8 cellular contexts compared by ENCODE assay signal in genomic region chr11:100876826-100877545, GRCh38.
DNase-seq lines count a peak whose midpoint lies in the region; ATAC-seq and TF ChIP-seq lines count a peak whose summit lies in the region.

No MANE protein-coding gene starts in this region.

- CTCF ChIA-PET in WTC11 (lab: Charles Lee): interaction anchor here (0.8 to 1.1 kb wide), 3 partner anchors 19 to 189 kb away, joined by 3 to 5 read pairs (median 4); no protein-coding TSS in a partner anchor

- H3K9me3 Mint-ChIP-seq in WTC11: peaks cover 22% of the 10 kb centered on the region

- peak overlapping the region; percentile 88 for H3K27ac Mint-ChIP-seq in WTC11
- H3K27ac Mint-ChIP-seq in T-helper 17 cell: no peak overlapping the region

- H3K36me3 Mint-ChIP-seq in WTC11: peaks cover 11% of the 10 kb centered on the region
- H3K36me3 Mint-ChIP-seq in T-helper 17 cell (ENCODE audit: low read depth): no peaks in the 10 kb centered on the region

- H3K4me1 Mint-ChIP-seq in WTC11: peaks cover 54% of the 10 kb centered on the region
- H3K4me1 Mint-ChIP-seq in T-helper 17 cell: no peaks in the 10 kb centered on the region

- POLR2A ChIA-PET in WTC11 (lab: Charles Lee): interaction anchor here (0.7 kb wide), 1 partner anchor 1197 kb away, joined by 6 read pairs; no protein-coding TSS in a partner anchor

- ATAC-seq in GM18498 (IDR thresholded peaks at IDR 0.05; ENCODE audit: unreplicated experiment): peak; percentile 90
- peak; percentile 85 for ATAC-seq in HG02884 (IDR thresholded peaks at IDR 0.05; ENCODE audit: unreplicated experiment)
- peak; percentile 43 for ATAC-seq in WTC11
- ATAC-seq in T-helper 17 cell: no peak

- DNase-seq in WTC11 (ENCODE audit: low spot score) (no peak), kidney tubule cell (ENCODE audit: low spot score) (peak; percentile 95), T-helper 17 cell (no peak), NOMO-1 (lab: John Stamatoyannopoulos, UW; ENCODE audit: unreplicated experiment in 2 of 2) (no peak), NCI-H2227 treated with DMSO at 0.1 percent for 48 hours (lab: John Stamatoyannopoulos, UW) (no peak), HuH-7.5 (ENCODE audit: low spot score) (no peak)

- no peaks in the 10 kb centered on the region for H3K27me3 Mint-ChIP-seq in WTC11 (ENCODE audit: low read depth)
- H3K27me3 Mint-ChIP-seq in T-helper 17 cell: no peaks in the 10 kb centered on the region

- TF ChIP-seq CTCF in WTC11 (IDR thresholded peaks at IDR 0.05): no peak

- H3K4me3 Mint-ChIP-seq in WTC11: no peak overlapping the region
- no peak overlapping the region for H3K4me3 Mint-ChIP-seq in T-helper 17 cell

- H3K9me3 ChIP-seq in T-helper 17 cell (ENCODE audit: control insufficient read depth, low read length, poor library complexity, severe bottlenecking): no peaks in the 10 kb centered on the region

TF ChIP-seq in WTC11, 78 proteins besides CTCF, POLR2A, EP300 and RAD21:
- TF ChIP-seq NFATC4 (CRISPR knock-in tag; IDR thresholded peaks at IDR 0.05) (no peak), CDX4 (CRISPR knock-in tag; IDR thresholded peaks at IDR 0.05; ENCODE audit: borderline replicate concordance) (no peak), NFE2L1 (CRISPR knock-in tag; IDR thresholded peaks at IDR 0.05) (no peak), NR2C2 (CRISPR knock-in tag; IDR thresholded peaks at IDR 0.05) (no peak), E2F1 (CRISPR knock-in tag; IDR thresholded peaks at IDR 0.05) (no peak), ATF2 (CRISPR knock-in tag; IDR thresholded peaks at IDR 0.05; ENCODE audit: borderline replicate concordance, low read depth) (no peak), MXD4 (CRISPR knock-in tag; IDR thresholded peaks at IDR 0.05; ENCODE audit: borderline replicate concordance) (no peak), SOX15 (CRISPR knock-in tag; IDR thresholded peaks at IDR 0.05) (no peak), JAZF1 (CRISPR knock-in tag; IDR thresholded peaks at IDR 0.05) (no peak), IRF1 (CRISPR knock-in tag; IDR thresholded peaks at IDR 0.05) (no peak), TEAD1 (CRISPR knock-in tag; IDR thresholded peaks at IDR 0.05) (no peak), CREB1 (CRISPR knock-in tag; IDR thresholded peaks at IDR 0.05) (no peak), MLX (CRISPR knock-in tag; IDR thresholded peaks at IDR 0.05) (no peak), CREM (CRISPR knock-in tag; IDR thresholded peaks at IDR 0.05) (no peak), NFYB (CRISPR knock-in tag; conservative IDR thresholded peaks at IDR 0.05; ENCODE audit: low read depth) (no peak)
